Comparison of ENCODE assay signal across 7 cellular contexts in genomic region chr2:32357545-32358482, GRCh38. TPM values are rescaled to one million over a fixed set of nuclear protein-coding genes. Genes with fewer than 3 reads are reported as not detected.
DNase-seq lines count a peak whose midpoint lies in the region; ATAC-seq, FAIRE-seq and TF ChIP-seq lines count a peak whose summit lies in the region.

No MANE protein-coding gene starts in this region.

- ATAC-seq in HG02678 (IDR thresholded peaks at IDR 0.05; ENCODE audit: unreplicated experiment) (peak; percentile 7), GM18861 (IDR thresholded peaks at IDR 0.05; ENCODE audit: unreplicated experiment) (no peak)

- TF ChIP-seq CTCF in Peyer's patch (IDR thresholded peaks at IDR 0.05), result no peak
- no peak for TF ChIP-seq CTCF in left ventricle myocardium inferior (IDR thresholded peaks at IDR 0.05; ENCODE audit: borderline replicate concordance)
- no peak for TF ChIP-seq CTCF in retinal pigment epithelial cell (conservative IDR thresholded peaks at IDR 0.05; ENCODE audit: low read depth, low read length)

- H3K9ac ChIP-seq in adipocyte (ENCODE audit: low read length), result peak overlapping the region; percentile 99

- H3K27ac ChIP-seq in Peyer's patch, result peak overlapping the region; percentile 95 to 98 (median 97)
- peak overlapping the region; percentile 95 for H3K27ac ChIP-seq in left ventricle myocardium inferior (replicated peaks)

- H3K27me3 ChIP-seq in Peyer's patch (no peaks in the 10 kb centered on the region), adipocyte (replicated peaks; ENCODE audit: control insufficient read depth, insufficient read depth, low read length) (no peaks in the 10 kb centered on the region), left ventricle myocardium inferior (ENCODE audit: low read depth) (no peaks in the 10 kb centered on the region)

- DNase-seq in GM18507 (ENCODE audit: extremely low spot score, insufficient read length, low read depth) (peak; percentile 22), Peyer's patch (peak; percentile 34 to 74 (median 67)), adipocyte (ENCODE audit: low read depth) (peak; percentile 57), left ventricle myocardium inferior (peak; percentile 32), retinal pigment epithelial cell (ENCODE audit: low read depth) (no peak)

- H3K9me3 ChIP-seq in Peyer's patch, result no peaks in the 10 kb centered on the region
- H3K9me3 ChIP-seq in adipocyte (ENCODE audit: control insufficient read depth, low read length), result no peaks in the 10 kb centered on the region
- H3K9me3 ChIP-seq in left ventricle myocardium inferior (replicated peaks), result no peaks in the 10 kb centered on the region

- intact Hi-C loops in left ventricle myocardium inferior (cut with micrococcal nuclease), result no loop called here

- no peaks in the 10 kb centered on the region for H3K36me3 ChIP-seq in Peyer's patch
- peaks cover 7% of the 10 kb centered on the region for H3K36me3 ChIP-seq in adipocyte (ENCODE audit: control insufficient read depth, insufficient read depth, low read length, severe bottlenecking)
- no peaks in the 10 kb centered on the region for H3K36me3 ChIP-seq in left ventricle myocardium inferior

- H3K4me1 ChIP-seq in Peyer's patch, result peaks cover 0 to 31% (median 7%) of the 10 kb centered on the region in 4 donors
- peaks cover 31% of the 10 kb centered on the region for H3K4me1 ChIP-seq in adipocyte (ENCODE audit: control insufficient read depth, insufficient read depth, low read length)
- H3K4me1 ChIP-seq in left ventricle myocardium inferior, result peaks cover 48% of the 10 kb centered on the region

- H3K4me3 ChIP-seq in Peyer's patch (peak overlapping the region; percentile 87 to 99 (median 93)), adipocyte (ENCODE audit: low read length) (peak overlapping the region; percentile 99), left ventricle myocardium inferior (peak overlapping the region; percentile 85), retinal pigment epithelial cell (ENCODE audit: low read length) (peak overlapping the region; percentile 77)

- no peak for TF ChIP-seq POLR2A in Peyer's patch (IDR thresholded peaks at IDR 0.05)

- no peak for FAIRE-seq in GM18507 (lab: Jason Lieb, UNC)

RNA-seq across cellular contexts. Expression of gene BIRC6, which starts 1.0 kb away (rescaled TPM):
- total RNA-seq in Peyer's patch (100 to 1,000 TPM; 133 to 237 (median 214) TPM), left ventricle myocardium inferior (32.7 TPM)
